9 cellular contexts compared by ENCODE assay signal in the genomic region with DNA sequence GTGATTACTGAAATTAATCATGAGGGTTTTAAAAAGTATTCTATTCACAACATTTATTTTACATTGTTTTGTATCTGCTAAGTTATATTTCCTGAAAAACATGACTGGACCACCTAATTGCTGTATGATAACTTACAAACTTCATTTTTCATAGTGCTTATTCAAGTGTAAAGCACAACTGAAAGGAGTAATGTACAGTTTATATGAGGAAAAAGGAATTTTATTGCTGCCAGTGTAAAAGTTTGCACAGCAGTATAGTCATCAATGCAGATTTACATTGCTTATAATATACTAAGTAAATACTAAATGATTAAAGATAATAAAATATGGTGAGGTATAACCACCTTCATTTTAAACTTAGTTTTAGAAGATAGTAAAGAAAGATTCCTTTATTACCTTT. TPM values are rescaled to one million over a fixed set of nuclear protein-coding genes. Genes with fewer than 3 reads are reported as not detected.
DNase-seq lines count a peak whose midpoint lies in the region; ATAC-seq and TF ChIP-seq lines count a peak whose summit lies in the region.
"Had no signal": no experiment of that assay in that cellular context is flagged by ENCODE, and none has a peak within 500 bp of the region (broad histone marks: within the 10 kb centered on the region; RNA-seq: fewer than 3 reads in every experiment).

No MANE protein-coding gene starts in this region.

- H3K9me1 ChIP-seq in IMR-90 (ENCODE audit: insufficient read depth, low read length) = no peaks in the 10 kb centered on the region; the same call in 1 of the 2 replicates

- H2AK9ac ChIP-seq in IMR-90 (replicated peaks; ENCODE audit: low read depth, low read length, poor library complexity) = no peak overlapping the region

- H3K56ac ChIP-seq in IMR-90 (ENCODE audit: extremely low read depth, insufficient read depth, low read length) = no peak overlapping the region

- CTCF ChIA-PET in A673 (lab: Charles Lee) = no interaction called here
- CTCF ChIA-PET in IMR-90 (lab: Yijun Ruan, JAX) = no interaction called here

- H2BK120ac ChIP-seq in IMR-90 (ENCODE audit: low read depth, low read length) = no peak overlapping the region

- no peak overlapping the region for H2BK15ac ChIP-seq in IMR-90 (ENCODE audit: low read depth, low read length)

- H2BK20ac ChIP-seq in IMR-90 (ENCODE audit: low read depth, low read length) = no peak overlapping the region

- dilution Hi-C loops in IMR-90 (cut with HindIII; ENCODE audit: low sequenced_read_pairs, unreplicated experiment) = no loop called here

- H3K9ac ChIP-seq in IMR-90 (ENCODE audit: low read depth, low read length) = peak overlapping the region; percentile 67

- no peak overlapping the region for H4K8ac ChIP-seq in IMR-90 (ENCODE audit: low read depth in 2 of 2, low read length in 2 of 2)

- peak overlapping the region; percentile 31 for H2BK5ac ChIP-seq in IMR-90 (ENCODE audit: low read depth, low read length, poor library complexity, severe bottlenecking)

- H3K4me2 ChIP-seq in IMR-90 (ENCODE audit: low read depth, low read length) = peak overlapping the region; percentile 97

- intact Hi-C loops in A673 (cut with micrococcal nuclease; ENCODE audit: unreplicated experiment) (loop anchor here (5.0 to 10.0 kb wide), 2 partner anchors 60 to 107 kb away; no protein-coding TSS in a partner anchor), IMR-90 (cut with micrococcal nuclease) (loop anchor here (5.0 to 10.0 kb wide), 3 partner anchors 95 to 407 kb away; no protein-coding TSS in a partner anchor)

- BruUV-seq in A673 (replicated peaks; lab: Mats Ljungman, UMichigan) (no TSS peak), IMR-90 (replicated peaks; lab: Mats Ljungman, UMichigan) (no TSS peak)

- H3K36me3 ChIP-seq in A673 (ENCODE audit: insufficient read depth, low read length, poor library complexity, severe bottlenecking) (no peaks in the 10 kb centered on the region), IMR-90 (ENCODE audit: control insufficient read depth, insufficient read depth, low read length) (peaks cover 1% of the 10 kb centered on the region; the same call in 1 of the 2 replicates), muscle layer of duodenum (ENCODE audit: control insufficient read depth in 1 of 2, insufficient read depth in 2 of 2, low read length in 2 of 2) (peaks cover 0 to 4% of the 10 kb centered on the region in 2 donors)

- H3K4me1 ChIP-seq in A673 (ENCODE audit: insufficient read depth, low read length, poor library complexity, severe bottlenecking) (peaks cover 29% of the 10 kb centered on the region), IMR-90 (ENCODE audit: control insufficient read depth, insufficient read depth, low read length) (peaks cover 1% of the 10 kb centered on the region; the same call in 1 of the 2 replicates), muscle layer of duodenum (ENCODE audit: control insufficient read depth in 1 of 2, insufficient read depth in 2 of 2, low read length in 2 of 2) (peaks cover 4 to 22% of the 10 kb centered on the region in 2 donors)

- no peak overlapping the region for H3K18ac ChIP-seq in IMR-90 (ENCODE audit: low read depth, low read length)

- no peak overlapping the region for H3K23ac ChIP-seq in IMR-90 (ENCODE audit: low read depth, low read length)

- no peaks in the 10 kb centered on the region for H3K27me3 ChIP-seq in A673 (replicated peaks; ENCODE audit: insufficient read depth, low read depth, low read length, poor library complexity)
- H3K27me3 ChIP-seq in IMR-90 (ENCODE audit: control insufficient read depth, insufficient read depth, low read length) = no peaks in the 10 kb centered on the region
- no peaks in the 10 kb centered on the region for H3K27me3 ChIP-seq in muscle layer of duodenum (ENCODE audit: low read depth, low read length)

- peaks cover 0 to 22% of the 10 kb centered on the region in 2 experiments; a peak in 2 of 4 replicates for H3K79me1 ChIP-seq in IMR-90 (ENCODE audit: low read depth in 1 of 2, low read length in 2 of 2)

- POLR2A ChIA-PET in A673 (lab: Charles Lee; ENCODE audit: low non-redundant PET) (no interaction called here), IMR-90 (lab: Charles Lee; ENCODE audit: unreplicated experiment) (no interaction called here)

- no peak for TF ChIP-seq RAD21 in IMR-90 (IDR thresholded peaks at IDR 0.05; ENCODE audit: low read length)

- H4K91ac ChIP-seq in IMR-90 (ENCODE audit: insufficient read depth, low read depth, low read length) = no peak overlapping the region

- DNase-seq in A673 (ENCODE audit: low spot score) (no peak), IMR-90 (no peak), cardiac fibroblast (ENCODE audit: low read depth in 2 of 2) (no peak), NCI-H748 treated with DMSO at 0.1 percent for 48 hours (lab: John Stamatoyannopoulos, UW) (no peak), MV-4-11 (lab: John Stamatoyannopoulos, UW) (no peak)
- DNase-seq: stimulated activated CD4-positive, alpha-beta T cell treated with anti-CD3 and anti-CD28 coated beads, Interleukin-12 subunit alpha, Interleukin-12 subunit beta, amount 100 ng/mL, for 4 hours had no signal

- H3K14ac ChIP-seq in IMR-90 (replicated peaks; ENCODE audit: low read depth, low read length) = no peak overlapping the region

- TF ChIP-seq CTCF in A673 (conservative IDR thresholded peaks at IDR 0.05; ENCODE audit: low read depth, low read length) (no peak), IMR-90 (conservative IDR thresholded peaks at IDR 0.05; ENCODE audit: low read depth, low read length) (no peak), cardiac fibroblast (IDR thresholded peaks at IDR 0.05; ENCODE audit: low read depth, low read length) (no peak)

- H3K27ac ChIP-seq in A673 (ENCODE audit: low read depth, low read length, poor library complexity, severe bottlenecking) = peak overlapping the region; percentile 38
- H3K27ac ChIP-seq in IMR-90 (ENCODE audit: insufficient read depth, low read length) = no peak overlapping the region
- peak overlapping the region; percentile 93 for H3K27ac ChIP-seq in muscle layer of duodenum (ENCODE audit: low read length)

- H2AK5ac ChIP-seq in IMR-90 (ENCODE audit: low read depth, low read length) = no peak overlapping the region

- peak overlapping the region; percentile 80 for H3K4me3 ChIP-seq in A673 (ENCODE audit: low read depth, low read length, poor library complexity, severe bottlenecking)
- peak overlapping the region; percentile 73 for H3K4me3 ChIP-seq in IMR-90 (ENCODE audit: insufficient read depth, low read depth, low read length)
- H3K4me3 ChIP-seq in cardiac fibroblast (replicated peaks in 1 of 2; ENCODE audit: low read depth in 2 of 2, low read length in 2 of 2) = peak overlapping the region; percentile 87 to 92
- peak overlapping the region; percentile 98 to 99 for H3K4me3 ChIP-seq in muscle layer of duodenum (ENCODE audit: low read depth in 1 of 2, low read length in 2 of 2)

- no peak for TF ChIP-seq POLR2A in IMR-90 (IDR thresholded peaks at IDR 0.05; ENCODE audit: low read depth, low read length)

- no peak overlapping the region for H2AFZ ChIP-seq in IMR-90 (replicated peaks; ENCODE audit: low read length, poor library complexity)

- ATAC-seq in IMR-90 (ENCODE audit: low read depth) (no peak), HG02884 (IDR thresholded peaks at IDR 0.05; ENCODE audit: unreplicated experiment) (no peak), HG02852 (IDR thresholded peaks at IDR 0.05; ENCODE audit: unreplicated experiment) (no peak)

- in situ Hi-C loops in IMR-90 (cut with MboI; ENCODE audit: low sequenced_read_pairs) = no loop called here

- H4K20me1 ChIP-seq in IMR-90 (ENCODE audit: insufficient read depth, low read length) = peaks cover 65% of the 10 kb centered on the region

- H3K4ac ChIP-seq in IMR-90 (ENCODE audit: low read depth, low read length) = no peak overlapping the region

- H3K9me3 ChIP-seq in A673 (ENCODE audit: low read depth, low read length, poor library complexity, severe bottlenecking) (no peaks in the 10 kb centered on the region), IMR-90 (ENCODE audit: control insufficient read depth, insufficient read depth, low read length) (no peaks in the 10 kb centered on the region), muscle layer of duodenum (ENCODE audit: control insufficient read depth in 1 of 2, low read length in 2 of 2) (no peaks in the 10 kb centered on the region)

- H4K5ac ChIP-seq in IMR-90 (ENCODE audit: low read depth, low read length) = no peak overlapping the region

TF ChIP-seq in IMR-90, 13 proteins besides CTCF, POLR2A, EP300 and RAD21 (continues in another document):
- TF ChIP-seq CEBPB (IDR thresholded peaks at IDR 0.05; ENCODE audit: low read depth, low read length) = no peak
- no peak for TF ChIP-seq MAFK (IDR thresholded peaks at IDR 0.05; ENCODE audit: low read depth, low read length)
- no peak for TF ChIP-seq CHD1 (IDR thresholded peaks at IDR 0.05; ENCODE audit: low read depth, low read length)
- TF ChIP-seq RFX5 (IDR thresholded peaks at IDR 0.05; ENCODE audit: low read depth, low read length) = no peak
- no peak for TF ChIP-seq SMC3 (IDR thresholded peaks at IDR 0.05; ENCODE audit: low read depth, low read length)
- TF ChIP-seq NFE2L2 (IDR thresholded peaks at IDR 0.05; ENCODE audit: low read depth, low read length) = no peak
- no peak for TF ChIP-seq RCOR1 (IDR thresholded peaks at IDR 0.05; ENCODE audit: insufficient replicate concordance, low read length)
- no peak for TF ChIP-seq MXI1 (IDR thresholded peaks at IDR 0.05; ENCODE audit: borderline replicate concordance, low read depth, low read length)
- TF ChIP-seq, protein P1, sequence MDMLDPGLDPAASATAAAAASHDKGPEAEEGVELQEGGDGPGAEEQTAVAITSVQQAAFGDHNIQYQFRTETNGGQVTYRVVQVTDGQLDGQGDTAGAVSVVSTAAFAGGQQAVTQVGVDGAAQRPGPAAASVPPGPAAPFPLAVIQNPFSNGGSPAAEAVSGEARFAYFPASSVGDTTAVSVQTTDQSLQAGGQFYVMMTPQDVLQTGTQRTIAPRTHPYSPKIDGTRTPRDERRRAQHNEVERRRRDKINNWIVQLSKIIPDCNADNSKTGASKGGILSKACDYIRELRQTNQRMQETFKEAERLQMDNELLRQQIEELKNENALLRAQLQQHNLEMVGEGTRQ (IDR thresholded peaks at IDR 0.05; ENCODE audit: low read depth, low read length) = no peak

RNA-seq across cellular contexts. Expression of gene PTEN, which starts 4.0 kb away (rescaled TPM):
- total RNA-seq in A673 (2021) = 66.0 and 66.4 TPM in 2 replicates
- total RNA-seq in IMR-90 (2012; rRNA removed) = 38.9 and 88.0 TPM in 2 replicates
- 12.0 and 14.5 TPM in 2 replicates for polyA plus RNA-seq in IMR-90 (2012; rRNA removed)
- 2.1 and 2.9 TPM in 2 replicates for polyA plus RNA-seq in IMR-90 (2012; cell fraction: cytosol; rRNA removed)
- 2.0 and 15.2 TPM in 2 replicates for polyA plus RNA-seq in IMR-90 (2012; cell fraction: nucleus; rRNA removed; ENCODE audit: low replicate concordance)

RNA-seq across cellular contexts. Expression of gene KLLN, which starts 4.1 kb away (rescaled TPM):
- total RNA-seq in A673 (2021) (0.32 and 0.37 TPM in 2 replicates), IMR-90 (2012; rRNA removed) (0.36 and 0.56 TPM in 2 replicates)
- 0.26 and 0.36 TPM in 2 replicates for polyA plus RNA-seq in IMR-90 (2012; rRNA removed)
- 0.22 and 0.39 TPM in 2 replicates for polyA plus RNA-seq in IMR-90 (2012; cell fraction: cytosol; rRNA removed)
- 0.11 and 0.18 TPM in 2 replicates for polyA plus RNA-seq in IMR-90 (2012; cell fraction: nucleus; rRNA removed; ENCODE audit: low replicate concordance)

RNA-seq across cellular contexts. Expression of gene ATAD1, which starts 49.4 kb away (rescaled TPM):
- total RNA-seq in A673 (2021) (48.6 and 51.6 TPM in 2 replicates), IMR-90 (2012; rRNA removed) (21.9 and 41.4 TPM in 2 replicates)
- polyA plus RNA-seq in IMR-90 (2012; rRNA removed) = 11.7 and 12.7 TPM in 2 replicates
- polyA plus RNA-seq in IMR-90 (2012; cell fraction: cytosol; rRNA removed) = 1.2 and 1.5 TPM in 2 replicates
- 0.53 and 6.8 TPM in 2 replicates for polyA plus RNA-seq in IMR-90 (2012; cell fraction: nucleus; rRNA removed; ENCODE audit: low replicate concordance)
